ENCODE assay signal across 16 cellular contexts in the genomic region with DNA sequence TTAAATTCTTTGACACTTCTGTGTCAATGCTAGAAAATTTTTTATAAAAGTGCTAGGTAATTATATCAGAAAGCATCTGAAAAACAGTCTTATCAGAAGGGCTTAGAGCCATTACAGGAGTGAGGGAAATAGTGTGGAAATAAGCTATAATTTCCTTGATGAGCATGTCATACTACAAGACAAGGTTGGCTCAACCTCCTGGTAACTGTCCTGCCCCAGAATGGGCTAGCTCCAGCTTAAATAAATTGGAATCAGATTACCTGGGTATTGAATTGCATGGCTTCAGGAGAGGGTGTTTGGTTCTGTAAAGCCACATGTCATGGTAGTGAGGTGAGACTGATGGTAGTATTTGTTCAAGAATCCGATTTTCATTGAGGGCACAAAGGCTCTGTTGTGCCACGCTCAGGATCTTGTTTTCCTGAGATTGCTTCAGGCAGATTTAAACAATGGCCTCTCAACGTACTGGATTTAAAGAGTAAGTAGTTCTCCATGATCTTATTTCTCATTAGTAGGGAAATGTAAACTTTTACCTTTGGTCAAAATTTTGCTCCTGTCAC.
"Had no signal": no experiment of that assay in that cellular context is flagged by ENCODE, and none has a peak within 500 bp of the region (broad histone marks: within the 10 kb centered on the region; RNA-seq: fewer than 3 reads in every experiment).

No MANE protein-coding gene starts in this region.

- DNase-seq: activated CD4-positive, alpha-beta T cell treated with anti-CD3 and anti-CD28 coated beads for 1 hour; activated CD4-positive, alpha-beta T cell treated with anti-CD3 and anti-CD28 coated beads, Interleukin-2, amount 50 U/mL, for 4 hours; activated naive CD4-positive, alpha-beta T cell; activated naive CD8-positive, alpha-beta T cell treated with anti-CD3 and anti-CD28 coated beads, Interleukin-2, amount 10 ng/mL, durations not matched to agents 7 days and 5 days; activated T-cell treated with anti-CD3 and anti-CD28 coated beads for 4 hours; effector CD8-positive, alpha-beta T cell; left cardiac atrium; lower lobe of right lung; midbrain; spleen; stimulated activated CD4-positive, alpha-beta T cell treated with anti-CD3 and anti-CD28 coated beads, Interleukin-1b, Interleukin-23, amount 100 ng/mL, for 48 hours; stimulated activated naive CD8-positive, alpha-beta T cell treated with anti-CD3 and anti-CD28 coated beads, Interleukin-15, amount 100 ng/mL, for 72 hours; T1000 had no signal

- ATAC-seq: gastroesophageal sphincter; left cardiac atrium; lower lobe of right lung; sciatic nerve; stimulated activated naive CD8-positive, alpha-beta T cell treated with anti-CD3 and anti-CD28 coated beads, Interleukin-15, amount 100 ng/mL, for 72 hours had no signal

- H3K36me3 ChIP-seq: gastroesophageal sphincter, lower lobe of right lung, spleen, thoracic aorta had no signal

- H3K27ac ChIP-seq: lower lobe of right lung, spleen, thoracic aorta had no signal

- H3K4me3 ChIP-seq: gastroesophageal sphincter, lower lobe of right lung, spleen, thoracic aorta had no signal

- H3K9me3 ChIP-seq: gastroesophageal sphincter, lower lobe of right lung, thoracic aorta had no signal

- H3K27me3 ChIP-seq: gastroesophageal sphincter, spleen had no signal
